In the genomic region with DNA sequence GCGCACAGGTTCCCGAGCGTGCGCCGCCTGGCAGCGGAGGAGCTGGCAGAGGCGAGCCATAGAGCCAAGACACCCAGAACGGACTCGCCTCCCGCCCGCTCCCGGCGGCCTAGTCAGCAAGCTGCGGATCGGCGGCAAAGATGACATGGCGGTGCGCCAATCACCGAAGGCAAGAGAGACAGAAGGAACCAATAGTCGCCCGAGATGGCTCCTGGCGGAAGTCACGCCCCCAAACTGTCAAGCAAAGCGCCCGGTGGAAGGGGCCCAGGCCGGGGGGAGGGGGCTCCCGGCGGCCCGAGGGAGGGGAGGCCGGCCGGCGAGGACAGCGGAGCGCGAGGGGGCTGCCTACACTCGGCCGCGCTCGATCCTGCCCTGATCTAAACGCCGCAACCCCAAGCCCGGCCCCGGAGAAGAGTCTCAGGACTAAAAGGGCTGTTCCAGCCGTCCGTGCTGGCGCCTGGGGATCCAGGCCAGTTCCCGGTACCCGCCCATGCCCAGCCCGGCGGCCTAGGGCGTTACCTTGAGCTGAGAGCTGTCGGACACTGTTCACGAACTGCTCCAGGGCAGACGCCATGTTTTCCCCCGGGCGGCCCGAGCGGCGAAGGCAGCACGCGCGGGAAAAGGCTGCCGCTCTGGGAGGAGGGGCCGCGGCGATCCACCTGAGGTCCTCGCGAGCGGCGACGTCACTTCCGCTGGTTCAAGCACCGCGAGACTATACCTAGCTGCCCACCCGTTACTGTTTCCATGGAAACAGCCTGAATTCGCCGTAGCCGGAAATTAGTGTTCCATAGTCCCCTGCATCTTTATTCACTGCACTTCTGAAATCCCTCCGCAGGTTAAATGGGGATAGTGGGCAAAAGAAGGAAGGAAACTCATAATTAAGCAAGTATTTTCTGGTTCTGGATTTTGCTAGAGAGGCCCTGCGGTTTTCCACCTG, we compare ENCODE assay signal across 1 cellular context.
TF ChIP-seq lines count a peak whose summit lies in the region.

Gene COPS3, minus strand, starts transcription at position 634 of the 937 bp plus-strand sequence. Its CDS starts 60 bp downstream, at position 574.

TF ChIP-seq in K562, 482 proteins besides CTCF, POLR2A, EP300 and RAD21 (continued from another document and continues in another):
- TF ChIP-seq ZNF407 (IDR thresholded peaks at IDR 0.05; ENCODE audit: low read depth) (no peak), CGGBP1 (CRISPR knock-in tag; IDR thresholded peaks at IDR 0.05) (no peak), POLR2AphosphoS5 (IDR thresholded peaks at IDR 0.05; ENCODE audit: control insufficient read depth, insufficient read depth, low read depth, low read length) (peak; percentile 80), KDM1A (IDR thresholded peaks at IDR 0.05) (no peak; a peak in 1 of 4 replicates), RFX7 (CRISPR knock-in tag; IDR thresholded peaks at IDR 0.05) (no peak), CHD4 (IDR thresholded peaks at IDR 0.05; ENCODE audit: insufficient read depth, insufficient replicate concordance, low read depth, low read length, poor library complexity, severe bottlenecking) (no peak), ZNF778 (CRISPR knock-in tag; IDR thresholded peaks at IDR 0.05) (no peak), ZNF79 (CRISPR knock-in tag; IDR thresholded peaks at IDR 0.05; ENCODE audit: low read depth) (no peak), HNRNPH1 (optimal IDR thresholded peaks at IDR 0.05; ENCODE audit: low read depth, low read length) (no peak), HDGF (IDR thresholded peaks at IDR 0.05) (no peak), ZNF780A (CRISPR knock-in tag; IDR thresholded peaks at IDR 0.05) (no peak), ZNF586 (CRISPR knock-in tag; conservative IDR thresholded peaks at IDR 0.05) (no peak), NBN (IDR thresholded peaks at IDR 0.05; ENCODE audit: low read depth) (no peak), ZBTB7A (IDR thresholded peaks at IDR 0.05; ENCODE audit: borderline replicate concordance, control insufficient read depth, low read depth, low read length) (peak; percentile 84), TRIM28 (IDR thresholded peaks at IDR 0.05) (no peak), MAZ (CRISPR knock-in tag; conservative IDR thresholded peaks at IDR 0.05 in 1 of 2, IDR thresholded peaks at IDR 0.05 in 1 of 2) (peak; percentile 41 to 84; a peak in 2 of 4 replicates), KLF10 (CRISPR knock-in tag; IDR thresholded peaks at IDR 0.05) (no peak), ZNF395 (CRISPR knock-in tag; IDR thresholded peaks at IDR 0.05) (0 out of 2 replicates have a peak, but pooled peaks have one; percentile 16), POLR3G (IDR thresholded peaks at IDR 0.05; ENCODE audit: extremely low read depth, insufficient read length, insufficient replicate concordance) (no peak), FOXO4 (CRISPR knock-in tag; IDR thresholded peaks at IDR 0.05) (no peak), FOXA3 (CRISPR knock-in tag; conservative IDR thresholded peaks at IDR 0.05 in 1 of 2, IDR thresholded peaks at IDR 0.05 in 1 of 2) (peak in 1 of 2 experiments; percentile 70; a peak in 2 of 4 replicates), ETS1 (conservative IDR thresholded peaks at IDR 0.05; ENCODE audit: control insufficient read depth, low read depth, low read length) (0 out of 2 replicates have a peak, but pooled peaks have one; percentile 42), CREB1 (IDR thresholded peaks at IDR 0.05) (peak; percentile 72), CREB1 (CRISPR knock-in tag; IDR thresholded peaks at IDR 0.05) (peak; percentile 92), U2AF1 (optimal IDR thresholded peaks at IDR 0.05; ENCODE audit: low read depth, low read length) (peak; percentile 48), ETV5 (CRISPR knock-in tag; IDR thresholded peaks at IDR 0.05; ENCODE audit: low read depth) (peak; percentile 27; the same call in 1 of the 2 replicates), RBM15 (IDR thresholded peaks at IDR 0.05; ENCODE audit: insufficient read depth, low read length) (no peak), HDAC6 (IDR thresholded peaks at IDR 0.05; ENCODE audit: low read depth, low read length) (no peak), ZNF263 (CRISPR knock-in tag; IDR thresholded peaks at IDR 0.05; ENCODE audit: borderline replicate concordance) (peak; percentile 22; the same call in 1 of the 2 replicates), ZNF133 (CRISPR knock-in tag; IDR thresholded peaks at IDR 0.05) (no peak), ZNF384 (IDR thresholded peaks at IDR 0.05; ENCODE audit: low read depth, low read length) (no peak), E2F5 (CRISPR knock-in tag; IDR thresholded peaks at IDR 0.05) (peak; percentile 89; the same call in 1 of the 2 replicates), MLX (CRISPR knock-in tag; conservative IDR thresholded peaks at IDR 0.05) (no peak), NCOA1 (IDR thresholded peaks at IDR 0.05; ENCODE audit: low read depth) (no peak), SOX6 (IDR thresholded peaks at IDR 0.05) (no peak), TCF7 (IDR thresholded peaks at IDR 0.05; ENCODE audit: borderline replicate concordance) (no peak), ESRRB (CRISPR knock-in tag; IDR thresholded peaks at IDR 0.05; ENCODE audit: borderline replicate concordance) (no peak), FOXJ2 (tag; IDR thresholded peaks at IDR 0.05) (peak; percentile 49; the same call in 1 of the 2 replicates), CCNT2 (IDR thresholded peaks at IDR 0.05; ENCODE audit: borderline replicate concordance, extremely low read depth, insufficient read length, low read depth, low read length) (no peak), ZFX (CRISPR knock-in tag; IDR thresholded peaks at IDR 0.05) (peak; percentile 86), NFE2L1 (tag; IDR thresholded peaks at IDR 0.05; ENCODE audit: borderline replicate concordance, low read depth) (no peak)
- TF ChIP-seq, protein P1, sequence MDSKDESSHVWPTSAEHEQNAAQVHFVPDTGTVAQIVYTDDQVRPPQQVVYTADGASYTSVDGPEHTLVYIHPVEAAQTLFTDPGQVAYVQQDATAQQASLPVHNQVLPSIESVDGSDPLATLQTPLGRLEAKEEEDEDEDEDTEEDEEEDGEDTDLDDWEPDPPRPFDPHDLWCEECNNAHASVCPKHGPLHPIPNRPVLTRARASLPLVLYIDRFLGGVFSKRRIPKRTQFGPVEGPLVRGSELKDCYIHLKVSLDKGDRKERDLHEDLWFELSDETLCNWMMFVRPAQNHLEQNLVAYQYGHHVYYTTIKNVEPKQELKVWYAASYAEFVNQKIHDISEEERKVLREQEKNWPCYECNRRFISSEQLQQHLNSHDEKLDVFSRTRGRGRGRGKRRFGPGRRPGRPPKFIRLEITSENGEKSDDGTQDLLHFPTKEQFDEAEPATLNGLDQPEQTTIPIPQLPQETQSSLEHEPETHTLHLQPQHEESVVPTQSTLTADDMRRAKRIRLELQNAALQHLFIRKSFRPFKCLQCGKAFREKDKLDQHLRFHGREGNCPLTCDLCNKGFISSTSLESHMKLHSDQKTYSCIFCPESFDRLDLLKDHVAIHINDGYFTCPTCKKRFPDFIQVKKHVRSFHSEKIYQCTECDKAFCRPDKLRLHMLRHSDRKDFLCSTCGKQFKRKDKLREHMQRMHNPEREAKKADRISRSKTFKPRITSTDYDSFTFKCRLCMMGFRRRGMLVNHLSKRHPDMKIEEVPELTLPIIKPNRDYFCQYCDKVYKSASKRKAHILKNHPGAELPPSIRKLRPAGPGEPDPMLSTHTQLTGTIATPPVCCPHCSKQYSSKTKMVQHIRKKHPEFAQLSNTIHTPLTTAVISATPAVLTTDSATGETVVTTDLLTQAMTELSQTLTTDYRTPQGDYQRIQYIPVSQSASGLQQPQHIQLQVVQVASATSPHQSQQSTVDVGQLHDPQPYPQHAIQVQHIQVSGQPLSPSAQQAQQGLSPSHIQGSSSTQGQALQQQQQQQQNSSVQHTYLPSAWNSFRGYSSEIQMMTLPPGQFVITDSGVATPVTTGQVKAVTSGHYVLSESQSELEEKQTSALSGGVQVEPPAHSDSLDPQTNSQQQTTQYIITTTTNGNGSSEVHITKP (IDR thresholded peaks at IDR 0.05; ENCODE audit: partially characterized antibody), result no peak
